In genomic region chr5:140672455-140673186, GRCh38 we compare ENCODE assay signal across 1 cellular context.
TF ChIP-seq lines count a peak whose summit lies in the region.

No MANE protein-coding gene starts in this region.

TF ChIP-seq in GM12878, 131 proteins besides CTCF, POLR2A, EP300 and RAD21:
- TF ChIP-seq RFX5 (IDR thresholded peaks at IDR 0.05; ENCODE audit: low read depth, low read length) (no peak), SUZ12 (IDR thresholded peaks at IDR 0.05; ENCODE audit: unreplicated experiment) (no peak)
